20 cellular contexts compared by ENCODE assay signal in the genomic region with DNA sequence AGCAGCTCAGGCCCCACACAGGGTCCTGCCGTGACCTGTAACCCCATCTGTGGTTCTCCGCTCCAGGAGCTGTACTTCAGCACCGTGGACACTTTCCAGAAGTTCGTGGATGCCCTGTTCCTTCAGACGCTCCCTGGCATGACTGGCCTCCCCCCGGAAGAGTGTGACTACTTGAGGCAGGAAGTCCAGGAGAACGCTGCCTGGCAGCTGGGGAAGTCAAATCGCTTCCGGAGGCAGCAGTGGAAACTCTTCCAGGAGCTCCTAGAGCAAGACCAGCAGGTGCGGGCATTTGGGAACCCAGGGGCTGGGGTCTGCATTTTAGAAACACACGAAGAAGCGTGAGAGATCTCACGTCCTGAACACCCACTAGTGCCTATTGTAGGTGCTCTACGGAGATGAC.
"Had no signal": no experiment of that assay in that cellular context is flagged by ENCODE, and none has a peak within 500 bp of the region (broad histone marks: within the 10 kb centered on the region; RNA-seq: fewer than 3 reads in every experiment).

No MANE protein-coding gene starts in this region.

- DNase-seq: activated CD4-positive, alpha-beta T cell treated with anti-CD3 and anti-CD28 coated beads, Interleukin-2, amount 10 ng/mL, durations not matched to agents 24 days and 14 days; activated CD4-positive, CD25-positive, alpha-beta regulatory T cell treated with anti-CD3 and anti-CD28 coated beads, Interleukin-2, amount 50 U/mL, for 72 hours; activated CD8-positive, alpha-beta T cell treated with anti-CD3 and anti-CD28 coated beads for 36 hours; activated effector memory CD4-positive, alpha-beta T cell treated with anti-CD3 and anti-CD28 coated beads, Interleukin-2, amount 50 U/mL, for 16 hours; activated naive CD4-positive, alpha-beta T cell treated with anti-CD3 and anti-CD28 coated beads for 36 hours; activated T-cell treated with anti-CD3 and anti-CD28 coated beads, Interleukin-2, amount 50 U/mL, for 1 hour; amygdala; effector CD8-positive, alpha-beta T cell; naive thymus-derived CD8-positive, alpha-beta T cell; posterior cingulate gyrus; SK-N-SH; stimulated activated CD4-positive, alpha-beta T cell treated with anti-CD3 and anti-CD28 coated beads, Interleukin-4, amount 100 ng/mL, for 4 hours; stimulated activated CD8-positive, alpha-beta memory T cell treated with anti-CD3 and anti-CD28 coated beads, Interleukin-4, amount 100 ng/mL, for 48 hours; stimulated activated naive CD8-positive, alpha-beta T cell treated with anti-CD3 and anti-CD28 coated beads, Interleukin-15, amount 100 ng/mL, for 72 hours; substantia nigra; SW 1271; T-helper 9 cell; thyroid gland had no signal

- ATAC-seq: activated CD8-positive, alpha-beta T cell treated with anti-CD3 and anti-CD28 coated beads for 36 hours; naive thymus-derived CD8-positive, alpha-beta T cell; right lobe of liver; stimulated activated memory B cell treated with anti-CD40 and anti-IgM and Interleukin-4, amounts not matched to agents 10 μg/mL and 1 μg/mL and 100 μg/mL, for 72 hours; stimulated activated naive CD8-positive, alpha-beta T cell treated with anti-CD3 and anti-CD28 coated beads, Interleukin-15, amount 100 ng/mL, for 72 hours had no signal
